Comparison of ENCODE assay signal across 21 cellular contexts in genomic region chr6:147192278-147192911, GRCh38. TPM values are rescaled to one million over a fixed set of nuclear protein-coding genes. Genes with fewer than 3 reads are reported as not detected.
DNase-seq lines count a peak whose midpoint lies in the region; ATAC-seq and TF ChIP-seq lines count a peak whose summit lies in the region.
"Had no signal": no experiment of that assay in that cellular context is flagged by ENCODE, and none has a peak within 500 bp of the region (broad histone marks: within the 10 kb centered on the region; RNA-seq: fewer than 3 reads in every experiment).

No MANE protein-coding gene starts in this region.

- no peaks in the 10 kb centered on the region for H3K36me3 Mint-ChIP-seq in natural killer cell treated with Interleukin-12 subunit alpha and Interleukin-12 subunit beta and Interleukin-15 and Interleukin-18, amount 100 ng/mL, for 72 hours
- H3K36me3 Mint-ChIP-seq in natural killer cell, result no peaks in the 10 kb centered on the region
- H3K36me3 Mint-ChIP-seq: CD4-positive, CD25-positive, alpha-beta regulatory T cell had no signal

- no peaks in the 10 kb centered on the region for H3K9me3 Mint-ChIP-seq in natural killer cell treated with Interleukin-12 subunit alpha and Interleukin-12 subunit beta and Interleukin-15 and Interleukin-18, amount 100 ng/mL, for 72 hours
- H3K9me3 Mint-ChIP-seq in natural killer cell, result no peaks in the 10 kb centered on the region
- H3K9me3 Mint-ChIP-seq: CD4-positive, CD25-positive, alpha-beta regulatory T cell had no signal

- intact Hi-C loops in natural killer cell (cut with micrococcal nuclease), result no loop called here
- intact Hi-C loops in body of pancreas (cut with DNase I), result no loop called here
- intact Hi-C loops in prostate gland (cut with DNase I), result no loop called here
- intact Hi-C loops in transverse colon (cut with DNase I; ENCODE audit: low total_unique reads), result no loop called here

- no peak for TF ChIP-seq EP300 in transverse colon (IDR thresholded peaks at IDR 0.05; ENCODE audit: low read depth)

- DNase-seq in natural killer cell treated with Interleukin-12 subunit alpha and Interleukin-12 subunit beta and Interleukin-15 and Interleukin-18, amount 100 ng/mL, for 72 hours (ENCODE audit: low spot score), result no peak
- DNase-seq in natural killer cell (no peak), NCI-H748 (lab: John Stamatoyannopoulos, UW; ENCODE audit: unreplicated experiment) (peak; percentile 64), body of pancreas (peak in 2 of 4 donors; percentile 27 to 30), prostate gland (ENCODE audit: low spot score) (peak; percentile 25), Kasumi-1 (lab: John Stamatoyannopoulos, UW) (no peak), occipital lobe (lab: John Stamatoyannopoulos, UW) (no peak), transverse colon (no peak)
- DNase-seq: AML-193; Calu3; CD4-positive, CD25-positive, alpha-beta regulatory T cell; DMS79; NCI-H1092; NCI-H146; NCI-H2081; NCI-H526 treated with DMSO at 0.1 percent for 48 hours; Peyer's patch; Right ventricle myocardium superior; SK-N-SH; T-helper 1 cell had no signal

- H3K4me3 Mint-ChIP-seq in natural killer cell treated with Interleukin-12 subunit alpha and Interleukin-12 subunit beta and Interleukin-15 and Interleukin-18, amount 100 ng/mL, for 72 hours, result no peak overlapping the region
- H3K4me3 Mint-ChIP-seq in natural killer cell, result no peak overlapping the region
- H3K4me3 Mint-ChIP-seq: CD4-positive, CD25-positive, alpha-beta regulatory T cell had no signal

- H3K27me3 ChIP-seq in body of pancreas, result no peaks in the 10 kb centered on the region
- no peaks in the 10 kb centered on the region for H3K27me3 ChIP-seq in prostate gland (replicated peaks; ENCODE audit: insufficient read depth)
- H3K27me3 ChIP-seq in transverse colon, result no peaks in the 10 kb centered on the region
- H3K27me3 ChIP-seq: Peyer's patch had no signal

- 26 to 28% methylated on average over 3 of the region's 3 CpGs for WGBS in body of pancreas, 2 donors
- WGBS in prostate gland, result 46% methylated on average over 3 of the region's 3 CpGs
- WGBS in transverse colon (ENCODE audit: low coverage in 1 of 2), 2 donors, result 50 to 62% methylated on average over 2 to 3 of the region's 3 CpGs

- H3K27me3 Mint-ChIP-seq in natural killer cell treated with Interleukin-12 subunit alpha and Interleukin-12 subunit beta and Interleukin-15 and Interleukin-18, amount 100 ng/mL, for 72 hours, result peaks cover 0 to 4% of the 10 kb centered on the region in 2 donors
- peaks cover 0 to 6% of the 10 kb centered on the region in 2 donors for H3K27me3 Mint-ChIP-seq in natural killer cell (ENCODE audit: low read depth in 2 of 2)

- in situ Hi-C loops in transverse colon (cut with MboI; ENCODE audit: low pct_ligation_motif_present in 1 of 4, low pct_unique_long_range_greater_than_20kb in 1 of 4, low sequenced_read_pairs in 3 of 4), result no loop called here

- ATAC-seq in natural killer cell treated with Interleukin-12 subunit alpha and Interleukin-12 subunit beta and Interleukin-15 and Interleukin-18, amount 100 ng/mL, for 72 hours, result no peak
- ATAC-seq in natural killer cell (no peak), body of pancreas (peak; percentile 35)

- peaks cover 12% of the 10 kb centered on the region for H3K4me1 ChIP-seq in body of pancreas
- no peaks in the 10 kb centered on the region for H3K4me1 ChIP-seq in prostate gland (replicated peaks)
- peaks cover 0 to 6% (median 0%) of the 10 kb centered on the region in 4 donors for H3K4me1 ChIP-seq in transverse colon
- H3K4me1 ChIP-seq: HAP-1, Peyer's patch had no signal

- no peaks in the 10 kb centered on the region for H3K36me3 ChIP-seq in body of pancreas (replicated peaks in 1 of 2; ENCODE audit: insufficient read depth in 1 of 2, low read depth in 2 of 2)
- no peaks in the 10 kb centered on the region for H3K36me3 ChIP-seq in prostate gland
- H3K36me3 ChIP-seq in transverse colon, result no peaks in the 10 kb centered on the region
- H3K36me3 ChIP-seq: HAP-1, Peyer's patch had no signal

- no peak for TF ChIP-seq CTCF in natural killer cell (IDR thresholded peaks at IDR 0.05)
- TF ChIP-seq CTCF in body of pancreas (IDR thresholded peaks at IDR 0.05), result no peak
- TF ChIP-seq CTCF in prostate gland (IDR thresholded peaks at IDR 0.05), result no peak
- no peak for TF ChIP-seq CTCF in transverse colon (IDR thresholded peaks at IDR 0.05)

- peaks cover 24 to 31% of the 10 kb centered on the region in 2 donors for H3K4me1 Mint-ChIP-seq in natural killer cell treated with Interleukin-12 subunit alpha and Interleukin-12 subunit beta and Interleukin-15 and Interleukin-18, amount 100 ng/mL, for 72 hours (ENCODE audit: low read depth in 2 of 2)
- H3K4me1 Mint-ChIP-seq in natural killer cell, result peaks cover 5 to 9% of the 10 kb centered on the region in 2 donors

- TF ChIP-seq POLR2A in body of pancreas (IDR thresholded peaks at IDR 0.05), result no peak
- TF ChIP-seq POLR2A in prostate gland (IDR thresholded peaks at IDR 0.05), result no peak
- no peak for TF ChIP-seq POLR2A in transverse colon (IDR thresholded peaks at IDR 0.05)

- H3K4me3 ChIP-seq in body of pancreas (no peak overlapping the region), prostate gland (no peak overlapping the region), transverse colon (no peak overlapping the region)
- H3K4me3 ChIP-seq: HAP-1, Peyer's patch had no signal

- no peak overlapping the region for H3K27ac ChIP-seq in body of pancreas
- H3K27ac ChIP-seq in prostate gland, result no peak overlapping the region
- no peak overlapping the region for H3K27ac ChIP-seq in transverse colon
- H3K27ac ChIP-seq: Peyer's patch had no signal

- no peaks in the 10 kb centered on the region for H3K9me3 ChIP-seq in body of pancreas
- no peaks in the 10 kb centered on the region for H3K9me3 ChIP-seq in prostate gland
- H3K9me3 ChIP-seq in transverse colon, result no peaks in the 10 kb centered on the region
- H3K9me3 ChIP-seq: HAP-1, Peyer's patch, SK-N-SH had no signal

- peak overlapping the region; percentile 16 to 50 for H3K27ac Mint-ChIP-seq in natural killer cell treated with Interleukin-12 subunit alpha and Interleukin-12 subunit beta and Interleukin-15 and Interleukin-18, amount 100 ng/mL, for 72 hours
- H3K27ac Mint-ChIP-seq in natural killer cell, result no peak overlapping the region

RNA-seq across cellular contexts. Expression of gene STXBP5, which starts 11.8 kb away (rescaled TPM):
- 10 to 100 TPM; 56.8 to 72.5 TPM for total RNA-seq in natural killer cell treated with Interleukin-12 subunit alpha and Interleukin-12 subunit beta and Interleukin-15 and Interleukin-18, amount 100 ng/mL, for 72 hours
- 10 to 100 TPM; 22.9 to 43.9 (median 35.9) TPM for total RNA-seq in natural killer cell
- total RNA-seq in body of pancreas, result 10 to 100 TPM; 25.9 to 30.3 TPM
- total RNA-seq in prostate gland, result 10 to 100 TPM; 34.4 to 59.9 TPM
- 163 TPM for total RNA-seq in occipital lobe
- 10 to 100 TPM; 58.7 to 99.5 (median 85.0) TPM for total RNA-seq in transverse colon

Comparison
In these comparisons a context has a peak if more than half of its experiments do, and no peak if none do; other contexts are left out.
1. H3K27ac Mint-ChIP-seq: peak in natural killer cell treated with Interleukin-12 subunit alpha and Interleukin-12 subunit beta and Interleukin-15 and Interleukin-18, amount 100 ng/mL, for 72 hours (2 of 2); none in natural killer cell (0 of 2).
2. DNase-seq: peak in NCI-H748 (single experiment) and prostate gland (single experiment); none in natural killer cell treated with Interleukin-12 subunit alpha and Interleukin-12 subunit beta and Interleukin-15 and Interleukin-18, amount 100 ng/mL, for 72 hours (single experiment), natural killer cell (single experiment), Kasumi-1 (0 of 2), occipital lobe (single experiment) and transverse colon (single experiment).